ENCODE assay signal across 8 cellular contexts in genomic region chr9:37119360-37119759, GRCh38. TPM values are rescaled to one million over a fixed set of nuclear protein-coding genes. Genes with fewer than 3 reads are reported as not detected.
DNase-seq lines count a peak whose midpoint lies in the region; ATAC-seq, FAIRE-seq and TF ChIP-seq lines count a peak whose summit lies in the region.

No MANE protein-coding gene starts in this region.

- no peak overlapping the region for H3K9ac ChIP-seq in keratinocyte (ENCODE audit: control insufficient read depth, extremely low read depth, insufficient read depth, low read length)

- peak overlapping the region; percentile 79 for H3K4me2 ChIP-seq in keratinocyte (ENCODE audit: control insufficient read depth, extremely low read depth, insufficient read depth, low read depth, low read length)

- TF ChIP-seq CTCF in keratinocyte (optimal IDR thresholded peaks at IDR 0.05 in 1 of 3, IDR thresholded peaks at IDR 0.05 in 1 of 3, conservative IDR thresholded peaks at IDR 0.05 in 1 of 3; ENCODE audit: extremely low read depth in 1 of 3, insufficient read depth in 2 of 3, low read length in 3 of 3) (no peak), GM10266 (IDR thresholded peaks at IDR 0.05; ENCODE audit: control insufficient read depth, insufficient read depth, low read depth, missing control alignments) (no peak)

- H3K4me3 ChIP-seq in keratinocyte (ENCODE audit: control insufficient read depth in 2 of 3, extremely low read depth in 1 of 3, insufficient read depth in 2 of 3, low read depth in 1 of 3, low read length in 3 of 3) = peak overlapping the region in 1 of 3 experiments; percentile 88

- no peak overlapping the region for H2AFZ ChIP-seq in keratinocyte (ENCODE audit: control insufficient read depth, low read length)

- peaks cover 31% of the 10 kb centered on the region for H3K79me2 ChIP-seq in keratinocyte (ENCODE audit: control insufficient read depth, insufficient read depth, low read length)

- dilution Hi-C loops in keratinocyte (cut with MboI; ENCODE audit: extremely low pct_ligation_motif_present, low sequenced_read_pairs) = no loop called here

- H4K20me1 ChIP-seq in keratinocyte (ENCODE audit: control insufficient read depth, extremely low read depth, insufficient read depth, low read length) = no peaks in the 10 kb centered on the region

- no peaks in the 10 kb centered on the region for H3K36me3 ChIP-seq in keratinocyte (ENCODE audit: control insufficient read depth in 2 of 2, extremely low read depth in 1 of 2, insufficient read depth in 2 of 2, low read length in 2 of 2)

- peaks cover 44% of the 10 kb centered on the region for H3K4me1 Mint-ChIP-seq in stimulated activated naive CD8-positive, alpha-beta T cell treated with anti-CD3 and anti-CD28 coated beads, Interleukin-15, Interleukin-2, amounts not matched to agents 100 ng/mL and 50 ng/mL, for 24 hours (ENCODE audit: low read depth)
- H3K4me1 Mint-ChIP-seq in stimulated activated naive CD8-positive, alpha-beta T cell treated with anti-CD3 and anti-CD28 coated beads, Interleukin-15, amount 100 ng/mL, for 72 hours = peaks cover 35% of the 10 kb centered on the region
- peaks cover 30% of the 10 kb centered on the region for H3K4me1 Mint-ChIP-seq in activated T-helper 1 cell treated with anti-CD3 and anti-CD28 coated beads, Interleukin-12 subunit alpha, Interleukin-12 subunit beta, Interleukin-2, Interleukin-4 antibody, amounts not matched to agents 30 ng/mL and 10 ng/mL and 1 ng/mL, durations not matched to agents 14 hours and 24 hours and 36 hours (ENCODE audit: low read depth)

- peaks cover 4% of the 10 kb centered on the region for H3K4me1 ChIP-seq in keratinocyte (ENCODE audit: control insufficient read depth, extremely low read depth, insufficient read depth, low read length)

- intact Hi-C loops in activated T-helper 1 cell treated with anti-CD3 and anti-CD28 coated beads, Interleukin-12 subunit alpha, Interleukin-12 subunit beta, Interleukin-2, Interleukin-4 antibody, amounts not matched to agents 30 ng/mL and 10 ng/mL and 1 ng/mL, durations not matched to agents 14 hours and 24 hours and 36 hours (cut with micrococcal nuclease) = no loop called here

- no peak for DNase-seq in stimulated activated naive CD8-positive, alpha-beta T cell treated with anti-CD3 and anti-CD28 coated beads, Interleukin-15, amount 100 ng/mL, for 72 hours
- DNase-seq in activated T-helper 1 cell treated with anti-CD3 and anti-CD28 coated beads, Interleukin-12 subunit alpha, Interleukin-12 subunit beta, Interleukin-2, Interleukin-4 antibody, amounts not matched to agents 30 ng/mL and 10 ng/mL and 1 ng/mL, durations not matched to agents 14 hours and 24 hours and 36 hours (ENCODE audit: low spot score) = no peak
- DNase-seq in keratinocyte (ENCODE audit: low read depth, low spot score) (no peak), GM10266 (ENCODE audit: extremely low spot score) (no peak)
- DNase-seq in effector CD8-positive, alpha-beta T cell (lab: John Stamatoyannopoulos, UW) = no peak

- no peak for ATAC-seq in stimulated activated naive CD8-positive, alpha-beta T cell treated with anti-CD3 and anti-CD28 coated beads, Interleukin-15, amount 100 ng/mL, for 72 hours
- ATAC-seq in HG02759 (IDR thresholded peaks at IDR 0.05; ENCODE audit: unreplicated experiment) = no peak
- ATAC-seq in HG03354 (IDR thresholded peaks at IDR 0.05; ENCODE audit: poor library complexity, severe bottlenecking, unreplicated experiment) = no peak

- no peaks in the 10 kb centered on the region for H3K9me3 Mint-ChIP-seq in stimulated activated naive CD8-positive, alpha-beta T cell treated with anti-CD3 and anti-CD28 coated beads, Interleukin-15, Interleukin-2, amounts not matched to agents 100 ng/mL and 50 ng/mL, for 24 hours
- H3K9me3 Mint-ChIP-seq in stimulated activated naive CD8-positive, alpha-beta T cell treated with anti-CD3 and anti-CD28 coated beads, Interleukin-15, amount 100 ng/mL, for 72 hours = peaks cover 0 to 3% of the 10 kb centered on the region in 2 donors
- peaks cover 5% of the 10 kb centered on the region for H3K9me3 Mint-ChIP-seq in activated T-helper 1 cell treated with anti-CD3 and anti-CD28 coated beads, Interleukin-12 subunit alpha, Interleukin-12 subunit beta, Interleukin-2, Interleukin-4 antibody, amounts not matched to agents 30 ng/mL and 10 ng/mL and 1 ng/mL, durations not matched to agents 14 hours and 24 hours and 36 hours

- H3K27ac ChIP-seq in keratinocyte (ENCODE audit: control insufficient read depth, insufficient read depth, low read length) = no peak overlapping the region

- H3K27me3 ChIP-seq in keratinocyte (ENCODE audit: control insufficient read depth, extremely low read depth, insufficient read depth, low read length) = no peaks in the 10 kb centered on the region

- no peaks in the 10 kb centered on the region for H3K9me1 ChIP-seq in keratinocyte (ENCODE audit: control insufficient read depth, extremely low read depth, insufficient read depth, low read length)

- H3K9me3 ChIP-seq in keratinocyte (ENCODE audit: control insufficient read depth, low read depth, low read length) = peaks cover 2% of the 10 kb centered on the region

- H3K4me3 Mint-ChIP-seq in stimulated activated naive CD8-positive, alpha-beta T cell treated with anti-CD3 and anti-CD28 coated beads, Interleukin-15, Interleukin-2, amounts not matched to agents 100 ng/mL and 50 ng/mL, for 24 hours = peak overlapping the region; percentile 92
- peak overlapping the region in 1 of 2 donors; percentile 99 for H3K4me3 Mint-ChIP-seq in stimulated activated naive CD8-positive, alpha-beta T cell treated with anti-CD3 and anti-CD28 coated beads, Interleukin-15, amount 100 ng/mL, for 72 hours
- H3K4me3 Mint-ChIP-seq in activated T-helper 1 cell treated with anti-CD3 and anti-CD28 coated beads, Interleukin-12 subunit alpha, Interleukin-12 subunit beta, Interleukin-2, Interleukin-4 antibody, amounts not matched to agents 30 ng/mL and 10 ng/mL and 1 ng/mL, durations not matched to agents 14 hours and 24 hours and 36 hours = peak overlapping the region; percentile 97

- peak; percentile 34 for FAIRE-seq in keratinocyte (lab: Jason Lieb, UNC)

- no peaks in the 10 kb centered on the region for H3K27me3 Mint-ChIP-seq in stimulated activated naive CD8-positive, alpha-beta T cell treated with anti-CD3 and anti-CD28 coated beads, Interleukin-15, Interleukin-2, amounts not matched to agents 100 ng/mL and 50 ng/mL, for 24 hours
- H3K27me3 Mint-ChIP-seq in stimulated activated naive CD8-positive, alpha-beta T cell treated with anti-CD3 and anti-CD28 coated beads, Interleukin-15, amount 100 ng/mL, for 72 hours = no peaks in the 10 kb centered on the region
- H3K27me3 Mint-ChIP-seq in activated T-helper 1 cell treated with anti-CD3 and anti-CD28 coated beads, Interleukin-12 subunit alpha, Interleukin-12 subunit beta, Interleukin-2, Interleukin-4 antibody, amounts not matched to agents 30 ng/mL and 10 ng/mL and 1 ng/mL, durations not matched to agents 14 hours and 24 hours and 36 hours (ENCODE audit: insufficient read depth) = no peaks in the 10 kb centered on the region

- no peak overlapping the region for H3K27ac Mint-ChIP-seq in stimulated activated naive CD8-positive, alpha-beta T cell treated with anti-CD3 and anti-CD28 coated beads, Interleukin-15, Interleukin-2, amounts not matched to agents 100 ng/mL and 50 ng/mL, for 24 hours
- H3K27ac Mint-ChIP-seq in stimulated activated naive CD8-positive, alpha-beta T cell treated with anti-CD3 and anti-CD28 coated beads, Interleukin-15, amount 100 ng/mL, for 72 hours = no peak overlapping the region
- H3K27ac Mint-ChIP-seq in activated T-helper 1 cell treated with anti-CD3 and anti-CD28 coated beads, Interleukin-12 subunit alpha, Interleukin-12 subunit beta, Interleukin-2, Interleukin-4 antibody, amounts not matched to agents 30 ng/mL and 10 ng/mL and 1 ng/mL, durations not matched to agents 14 hours and 24 hours and 36 hours = no peak overlapping the region

- H3K36me3 Mint-ChIP-seq in stimulated activated naive CD8-positive, alpha-beta T cell treated with anti-CD3 and anti-CD28 coated beads, Interleukin-15, Interleukin-2, amounts not matched to agents 100 ng/mL and 50 ng/mL, for 24 hours (ENCODE audit: low read depth) = peaks cover 21% of the 10 kb centered on the region
- H3K36me3 Mint-ChIP-seq in activated T-helper 1 cell treated with anti-CD3 and anti-CD28 coated beads, Interleukin-12 subunit alpha, Interleukin-12 subunit beta, Interleukin-2, Interleukin-4 antibody, amounts not matched to agents 30 ng/mL and 10 ng/mL and 1 ng/mL, durations not matched to agents 14 hours and 24 hours and 36 hours (ENCODE audit: low read depth) = peaks cover 9% of the 10 kb centered on the region

RNA-seq across cellular contexts. Expression of gene ZCCHC7, which starts 1.0 kb away (rescaled TPM):
- 22.1 and 26.0 TPM in 2 replicates for total RNA-seq in activated T-helper 1 cell treated with anti-CD3 and anti-CD28 coated beads, Interleukin-12 subunit alpha, Interleukin-12 subunit beta, Interleukin-2, Interleukin-4 antibody, amounts not matched to agents 30 ng/mL and 10 ng/mL and 1 ng/mL, durations not matched to agents 14 hours and 24 hours and 36 hours
- polyA plus RNA-seq in keratinocyte = 11.9 to 17.1 TPM (median 16.5 TPM) in 3 replicates
- 25.4 TPM for polyA plus RNA-seq in keratinocyte (2011; ENCODE audit: low read depth)
- polyA plus RNA-seq in keratinocyte (2011; cell fraction: cytosol; rRNA removed) = 11.5 and 17.9 TPM in 2 replicates
- 18.5 and 22.0 TPM in 2 replicates for polyA plus RNA-seq in keratinocyte (2011; cell fraction: nucleus; rRNA removed)
- 9.0 and 14.8 TPM in 2 replicates for polyA plus RNA-seq in keratinocyte (2012; ENCODE audit: low replicate concordance)
- 13.2 to 27.6 TPM (median 19.9 TPM) in 3 replicates for polyA minus RNA-seq in keratinocyte
- 17.8 TPM for polyA minus RNA-seq in keratinocyte (2011; cell fraction: cytosol; rRNA and poly(A)+ RNA removed)
- polyA minus RNA-seq in keratinocyte (2011; cell fraction: nucleus; rRNA and poly(A)+ RNA removed) = 10.0 and 21.3 TPM in 2 replicates
